In genomic region chr12:93247313-93248057, GRCh38 we compare ENCODE assay signal across 1 cellular context.
A peak's percentile ranks its signal among the peaks of the same experiment; 100 is the strongest.
TF ChIP-seq lines count a peak whose summit lies in the region.

No MANE protein-coding gene starts in this region.

TF ChIP-seq in GM12878, 131 proteins besides CTCF, POLR2A, EP300 and RAD21 (continued from another document):
- TF ChIP-seq ZNF687 (IDR thresholded peaks at IDR 0.05) = 0 out of 2 replicates have a peak, but pooled peaks have one; percentile 27
